Comparison of ENCODE assay signal across 11 cellular contexts in the genomic region with DNA sequence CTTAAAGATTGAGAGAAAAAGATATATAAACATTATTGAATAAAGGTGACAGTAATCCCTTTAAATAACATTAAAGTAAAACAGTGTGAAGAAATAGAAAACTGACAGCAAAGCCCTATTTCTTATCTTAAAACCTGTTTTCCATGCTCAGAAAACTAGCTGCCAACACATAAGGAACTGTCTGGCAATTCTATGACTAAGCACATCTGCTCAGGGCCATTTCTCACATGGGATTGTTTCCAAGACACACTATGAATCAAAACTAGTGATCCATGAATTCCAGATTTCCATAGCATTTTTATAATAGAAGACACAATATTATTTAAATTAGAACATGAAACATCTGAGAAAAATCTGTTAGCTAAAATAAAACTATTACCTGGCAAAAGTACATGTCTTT.
DNase-seq lines count a peak whose midpoint lies in the region; ATAC-seq and TF ChIP-seq lines count a peak whose summit lies in the region.
"Had no signal": no experiment of that assay in that cellular context is flagged by ENCODE, and none has a peak within 500 bp of the region (broad histone marks: within the 10 kb centered on the region; RNA-seq: fewer than 3 reads in every experiment).

No MANE protein-coding gene starts in this region.

- POLR2A ChIA-PET in RWPE1 (lab: Yijun Ruan, JAX; ENCODE audit: low non-redundant PET): no interaction called here

- no peaks in the 10 kb centered on the region for H3K79me2 ChIP-seq in fibroblast of lung (ENCODE audit: control insufficient read depth, insufficient read depth, low read length)

- H3K36me3 ChIP-seq in fibroblast of lung (ENCODE audit: control insufficient read depth, insufficient read depth, low read length): no peaks in the 10 kb centered on the region
- no peaks in the 10 kb centered on the region for H3K36me3 ChIP-seq in psoas muscle (ENCODE audit: insufficient read depth in 1 of 2, low read depth in 1 of 2)
- H3K36me3 ChIP-seq in tibial nerve: peaks cover 0 to 14% (median 0%) of the 10 kb centered on the region in 3 donors

- intact Hi-C loops in psoas muscle (cut with DNase I): no loop called here

- DNase-seq in GM04504 (ENCODE audit: low read depth) (peak; percentile 62), RWPE1 (ENCODE audit: low spot score) (peak; percentile 48), fibroblast of lung (ENCODE audit: low read depth in 2 of 2) (peak; percentile 84 to 93), renal cortical epithelial cell (ENCODE audit: low read depth) (peak; percentile 88), psoas muscle (no peak), SW 1271 (lab: John Stamatoyannopoulos, UW) (no peak), tibial nerve (ENCODE audit: low spot score in 2 of 2) (no peak)
- no peak for DNase-seq in effector CD4-positive, alpha-beta T cell
- DNase-seq: activated CD4-positive, CD25-positive, alpha-beta regulatory T cell; activated gamma-delta T cell; KG1 had no signal

- TF ChIP-seq EP300 in tibial nerve (IDR thresholded peaks at IDR 0.05): no peak

- no peak overlapping the region for H2AFZ ChIP-seq in fibroblast of lung (ENCODE audit: low read length)

- H3K27ac ChIP-seq in RWPE1 (no peak overlapping the region), fibroblast of lung (ENCODE audit: insufficient read depth, low read length) (no peak overlapping the region), psoas muscle (no peak overlapping the region), tibial nerve (no peak overlapping the region)

- no peak overlapping the region for H3K4me2 ChIP-seq in fibroblast of lung (ENCODE audit: extremely low read depth, insufficient read depth, low read length)

- no peak for TF ChIP-seq POLR2A in tibial nerve (IDR thresholded peaks at IDR 0.05)

- no peak overlapping the region for H3K9ac ChIP-seq in fibroblast of lung (ENCODE audit: insufficient read depth, low read length)

- ATAC-seq in psoas muscle: no peak

- CTCF ChIA-PET in RWPE1 (lab: Yijun Ruan, JAX): no interaction called here

- H3K27me3 ChIP-seq in fibroblast of lung (ENCODE audit: control insufficient read depth, insufficient read depth, low read length) (no peaks in the 10 kb centered on the region), psoas muscle (ENCODE audit: insufficient read depth in 3 of 3, low read length in 2 of 3) (no peaks in the 10 kb centered on the region), tibial nerve (no peaks in the 10 kb centered on the region)

- H3K4me1 ChIP-seq in fibroblast of lung (ENCODE audit: control insufficient read depth, extremely low read depth, insufficient read depth, low read length) (peaks cover 2% of the 10 kb centered on the region), psoas muscle (no peaks in the 10 kb centered on the region), tibial nerve (no peaks in the 10 kb centered on the region)

- no peak for TF ChIP-seq CTCF in RWPE1 (conservative IDR thresholded peaks at IDR 0.05; ENCODE audit: low read depth)
- TF ChIP-seq CTCF in fibroblast of lung (conservative IDR thresholded peaks at IDR 0.05 in 1 of 2, IDR thresholded peaks at IDR 0.05 in 1 of 2; ENCODE audit: low read depth in 1 of 2, low read length in 2 of 2): no peak
- no peak for TF ChIP-seq CTCF in psoas muscle (IDR thresholded peaks at IDR 0.05)
- no peak for TF ChIP-seq CTCF in tibial nerve (IDR thresholded peaks at IDR 0.05)

- H3K9me3 ChIP-seq in fibroblast of lung (ENCODE audit: control insufficient read depth, insufficient read depth, low read depth, low read length) (no peaks in the 10 kb centered on the region), psoas muscle (no peaks in the 10 kb centered on the region), tibial nerve (no peaks in the 10 kb centered on the region)

- H3K4me3 ChIP-seq in fibroblast of lung (replicated peaks in 1 of 4; ENCODE audit: control extremely low read depth in 1 of 4, insufficient read depth in 1 of 4, low read depth in 3 of 4, low read length in 4 of 4) (no peak overlapping the region), psoas muscle (no peak overlapping the region), tibial nerve (no peak overlapping the region)

- H4K20me1 ChIP-seq in fibroblast of lung (ENCODE audit: control insufficient read depth, extremely low read depth, insufficient read depth, low read length): no peaks in the 10 kb centered on the region

Comparison
In these comparisons a context has a peak if more than half of its experiments do, and no peak if none do; other contexts are left out.
1. DNase-seq: peak in GM04504 (single experiment), RWPE1 (single experiment), fibroblast of lung (2 of 2) and renal cortical epithelial cell (single experiment); none in psoas muscle (0 of 2), SW 1271 (0 of 2), effector CD4-positive, alpha-beta T cell (single experiment) and tibial nerve (0 of 2).